Comparison of ENCODE assay signal across 19 cellular contexts in genomic region chr11:131951146-131951545, GRCh38.
"Had no signal": no experiment of that assay in that cellular context is flagged by ENCODE, and none has a peak within 500 bp of the region (broad histone marks: within the 10 kb centered on the region; RNA-seq: fewer than 3 reads in every experiment).

No MANE protein-coding gene starts in this region.

- H3K27ac Mint-ChIP-seq: naive thymus-derived CD8-positive, alpha-beta T cell had no signal

- H3K27ac ChIP-seq: coronary artery, heart right ventricle, neutrophil, spleen, stomach, thoracic aorta, transverse colon had no signal

- H3K4me1 Mint-ChIP-seq: naive thymus-derived CD8-positive, alpha-beta T cell had no signal

- H3K4me3 Mint-ChIP-seq: naive thymus-derived CD8-positive, alpha-beta T cell had no signal

- H3K9me3 ChIP-seq: heart right ventricle, mucosa of descending colon, neutrophil, spleen, stomach, thoracic aorta, transverse colon had no signal

- H3K27me3 ChIP-seq: heart right ventricle, neutrophil, spleen, stomach, transverse colon had no signal

- H3K4me3 ChIP-seq: coronary artery, heart right ventricle, mucosa of descending colon, spleen, stomach, thoracic aorta, transverse colon had no signal

- DNase-seq: effector CD8-positive, alpha-beta T cell; foreskin melanocyte; heart right ventricle; hypothalamus; islet precursor cell; mammary epithelial cell; mucosa of descending colon; naive thymus-derived CD8-positive, alpha-beta T cell; posterior cingulate gyrus; spleen; stimulated activated CD4-positive, alpha-beta T cell treated with anti-CD3 and anti-CD28 coated beads, Interleukin-15, amount 100 ng/mL, for 24 hours; stimulated activated CD4-positive, alpha-beta T cell treated with anti-CD3 and anti-CD28 coated beads, Interleukin-1b, Interleukin-23, amount 100 ng/mL, for 48 hours; stimulated activated naive CD4-positive, alpha-beta T cell; stomach; substantia nigra; transverse colon had no signal

- H3K27me3 Mint-ChIP-seq: naive thymus-derived CD8-positive, alpha-beta T cell had no signal

- H3K36me3 ChIP-seq: heart right ventricle, neutrophil, spleen, stomach, thoracic aorta, transverse colon had no signal

- H3K4me1 ChIP-seq: heart right ventricle, spleen, stomach, transverse colon had no signal
